21 cellular contexts compared by ENCODE assay signal in genomic region chr5:159463590-159464321, GRCh38.
DNase-seq lines count a peak whose midpoint lies in the region; ATAC-seq, FAIRE-seq and TF ChIP-seq lines count a peak whose summit lies in the region.
"Had no signal": no experiment of that assay in that cellular context is flagged by ENCODE, and none has a peak within 500 bp of the region (broad histone marks: within the 10 kb centered on the region; RNA-seq: fewer than 3 reads in every experiment).

No MANE protein-coding gene starts in this region.

- H3K27ac Mint-ChIP-seq in activated CD4-positive, alpha-beta T cell treated with anti-CD3 and anti-CD28 coated beads, Interleukin-2, amount 10 ng/mL, durations not matched to agents 24 days and 14 days = no peak overlapping the region
- H3K27ac Mint-ChIP-seq: CD4-positive, alpha-beta T cell; GM23338; IgD-negative memory B cell; natural killer cell treated with Interleukin-12 subunit alpha and Interleukin-12 subunit beta and Interleukin-15 and Interleukin-18, amount 100 ng/mL, for 72 hours had no signal

- H3K27ac ChIP-seq in mesendoderm (ENCODE audit: low read depth, low read length) = no peak overlapping the region
- H3K27ac ChIP-seq: esophagus muscularis mucosa, thoracic aorta had no signal

- H3K9me3 Mint-ChIP-seq in activated CD4-positive, alpha-beta T cell treated with anti-CD3 and anti-CD28 coated beads, Interleukin-2, amount 10 ng/mL, durations not matched to agents 24 days and 14 days = peaks cover 14% of the 10 kb centered on the region
- H3K9me3 Mint-ChIP-seq: CD4-positive, alpha-beta T cell; GM23338; IgD-negative memory B cell; natural killer cell treated with Interleukin-12 subunit alpha and Interleukin-12 subunit beta and Interleukin-15 and Interleukin-18, amount 100 ng/mL, for 72 hours had no signal

- FAIRE-seq in bronchial epithelial cell (lab: Jason Lieb, UNC) = no peak

- no peak overlapping the region for H4K5ac ChIP-seq in mesendoderm (ENCODE audit: low read length)

- no peak overlapping the region for H2BK120ac ChIP-seq in mesendoderm (ENCODE audit: low read depth, low read length)

- H3K36me3 ChIP-seq in bronchial epithelial cell (ENCODE audit: control insufficient read depth, insufficient read depth, low read length) (no peaks in the 10 kb centered on the region), mesendoderm (ENCODE audit: control insufficient read depth, insufficient read depth, low read length) (no peaks in the 10 kb centered on the region)
- H3K36me3 ChIP-seq: adrenal gland, esophagus muscularis mucosa, thoracic aorta had no signal

- H3K36me3 Mint-ChIP-seq in activated CD4-positive, alpha-beta T cell treated with anti-CD3 and anti-CD28 coated beads, Interleukin-2, amount 10 ng/mL, durations not matched to agents 24 days and 14 days (ENCODE audit: low read depth) = peaks cover 2% of the 10 kb centered on the region
- H3K36me3 Mint-ChIP-seq: IgD-negative memory B cell had no signal

- H3K4me3 ChIP-seq in bronchial epithelial cell (ENCODE audit: low read depth, low read length) (no peak overlapping the region), mesendoderm (ENCODE audit: low read length) (no peak overlapping the region)
- H3K4me3 ChIP-seq: adrenal gland, esophagus muscularis mucosa, GM23338, thoracic aorta had no signal

- no peak overlapping the region for H3K56ac ChIP-seq in mesendoderm (ENCODE audit: low read length)

- peaks cover 2% of the 10 kb centered on the region for H3K4me1 ChIP-seq in mesendoderm (ENCODE audit: control insufficient read depth, low read depth, low read length)

- no peak overlapping the region for H3K4me2 ChIP-seq in mesendoderm (ENCODE audit: low read length)
- H3K4me2 ChIP-seq: GM23338 had no signal

- no peaks in the 10 kb centered on the region for H3K79me1 ChIP-seq in mesendoderm (ENCODE audit: low read length)

- H3K18ac ChIP-seq in mesendoderm (ENCODE audit: low read length) = no peak overlapping the region

- no peaks in the 10 kb centered on the region for H3K79me2 ChIP-seq in mesendoderm (ENCODE audit: control insufficient read depth, insufficient read depth, low read length)

- no CpG with 5 or more reads among the region's 1 CpG for WGBS in mesendoderm (ENCODE audit: extremely low coverage, insufficient coverage, low lambda C conversion rate)

- no peak overlapping the region for H3K4me3 Mint-ChIP-seq in activated CD4-positive, alpha-beta T cell treated with anti-CD3 and anti-CD28 coated beads, Interleukin-2, amount 10 ng/mL, durations not matched to agents 24 days and 14 days
- H3K4me3 Mint-ChIP-seq: CD4-positive, alpha-beta T cell; GM23338; IgD-negative memory B cell; natural killer cell treated with Interleukin-12 subunit alpha and Interleukin-12 subunit beta and Interleukin-15 and Interleukin-18, amount 100 ng/mL, for 72 hours had no signal

- no peak for TF ChIP-seq CTCF in bronchial epithelial cell (IDR thresholded peaks at IDR 0.05; ENCODE audit: insufficient read depth, low read length, severe bottlenecking)

- no peak overlapping the region for H4K8ac ChIP-seq in mesendoderm (ENCODE audit: low read depth, low read length)

- peaks cover 59% of the 10 kb centered on the region for H3K27me3 Mint-ChIP-seq in activated CD4-positive, alpha-beta T cell treated with anti-CD3 and anti-CD28 coated beads, Interleukin-2, amount 10 ng/mL, durations not matched to agents 24 days and 14 days

- no peak overlapping the region for H3K9ac ChIP-seq in mesendoderm (ENCODE audit: low read length)

- no peak overlapping the region for H2AK5ac ChIP-seq in mesendoderm (ENCODE audit: low read length)

- peaks cover 18% of the 10 kb centered on the region for H3K4me1 Mint-ChIP-seq in activated CD4-positive, alpha-beta T cell treated with anti-CD3 and anti-CD28 coated beads, Interleukin-2, amount 10 ng/mL, durations not matched to agents 24 days and 14 days
- H3K4me1 Mint-ChIP-seq: GM23338 had no signal

- no peak overlapping the region for H2BK5ac ChIP-seq in mesendoderm (ENCODE audit: low read length)

- H3K4ac ChIP-seq in mesendoderm (ENCODE audit: low read depth, low read length) = no peak overlapping the region

- DNase-seq in EL (peak; percentile 70), NCI-H748 treated with DMSO at 0.1 percent for 48 hours (lab: John Stamatoyannopoulos, UW) (peak; percentile 48), bronchial epithelial cell (ENCODE audit: low read depth) (peak; percentile 54), mesendoderm (peak; percentile 73), Kasumi-1 (lab: John Stamatoyannopoulos, UW) (no peak), Right ventricle myocardium superior (no peak), dedifferentiated amniotic fluid mesenchymal stem cell (ENCODE audit: extremely low spot score) (no peak)
- no peak for DNase-seq in activated CD4-positive, alpha-beta T cell treated with anti-CD3 and anti-CD28 coated beads, Interleukin-2, amount 10 ng/mL, durations not matched to agents 24 days and 14 days
- DNase-seq: activated T-cell treated with anti-CD3 and anti-CD28 coated beads, Interleukin-2, amount 50 U/mL, for 48 hours; CD4-positive, alpha-beta T cell; NCI-H1417 treated with DMSO at 0.1 percent for 48 hours; NCI-H446 treated with DMSO at 0.1 percent for 48 hours; RPMI8226; stimulated activated CD4-positive, alpha-beta T cell treated with anti-CD3 and anti-CD28 coated beads, Interleukin-2, amount 100 ng/mL, for 24 hours; stimulated activated CD8-positive, alpha-beta memory T cell treated with anti-CD3 and anti-CD28 coated beads, Interleukin-4, amount 100 ng/mL, for 48 hours had no signal

- intact Hi-C loops in activated CD4-positive, alpha-beta T cell treated with anti-CD3 and anti-CD28 coated beads, Interleukin-2, amount 10 ng/mL, durations not matched to agents 24 days and 14 days (cut with micrococcal nuclease) = no loop called here
- intact Hi-C loops in Right ventricle myocardium superior (cut with DNase I) = no loop called here

- ATAC-seq in Right ventricle myocardium superior (ENCODE audit: poor library complexity) = no peak
- ATAC-seq: GM23338; natural killer cell treated with Interleukin-12 subunit alpha and Interleukin-12 subunit beta and Interleukin-15 and Interleukin-18, amount 100 ng/mL, for 72 hours had no signal

- H3K23ac ChIP-seq in mesendoderm (ENCODE audit: low read length) = no peak overlapping the region

- H3K27me3 ChIP-seq in bronchial epithelial cell (ENCODE audit: control insufficient read depth, insufficient read depth, low read length) (no peaks in the 10 kb centered on the region), mesendoderm (ENCODE audit: insufficient read depth, low read length, poor library complexity) (no peaks in the 10 kb centered on the region)
- H3K27me3 ChIP-seq: adrenal gland, esophagus muscularis mucosa had no signal

- H2BK15ac ChIP-seq in mesendoderm (replicated peaks; ENCODE audit: low read depth) = no peak overlapping the region

Comparison
In these comparisons a context has a peak if more than half of its experiments do, and no peak if none do; other contexts are left out.
1. DNase-seq: peak in EL (single experiment), NCI-H748 treated with DMSO at 0.1 percent for 48 hours (single experiment), bronchial epithelial cell (single experiment) and mesendoderm (single experiment); none in Kasumi-1 (0 of 2), activated CD4-positive, alpha-beta T cell treated with anti-CD3 and anti-CD28 coated beads, Interleukin-2, amount 10 ng/mL, durations not matched to agents 24 days and 14 days (single experiment), Right ventricle myocardium superior (single experiment) and dedifferentiated amniotic fluid mesenchymal stem cell (single experiment).